In the genomic region with DNA sequence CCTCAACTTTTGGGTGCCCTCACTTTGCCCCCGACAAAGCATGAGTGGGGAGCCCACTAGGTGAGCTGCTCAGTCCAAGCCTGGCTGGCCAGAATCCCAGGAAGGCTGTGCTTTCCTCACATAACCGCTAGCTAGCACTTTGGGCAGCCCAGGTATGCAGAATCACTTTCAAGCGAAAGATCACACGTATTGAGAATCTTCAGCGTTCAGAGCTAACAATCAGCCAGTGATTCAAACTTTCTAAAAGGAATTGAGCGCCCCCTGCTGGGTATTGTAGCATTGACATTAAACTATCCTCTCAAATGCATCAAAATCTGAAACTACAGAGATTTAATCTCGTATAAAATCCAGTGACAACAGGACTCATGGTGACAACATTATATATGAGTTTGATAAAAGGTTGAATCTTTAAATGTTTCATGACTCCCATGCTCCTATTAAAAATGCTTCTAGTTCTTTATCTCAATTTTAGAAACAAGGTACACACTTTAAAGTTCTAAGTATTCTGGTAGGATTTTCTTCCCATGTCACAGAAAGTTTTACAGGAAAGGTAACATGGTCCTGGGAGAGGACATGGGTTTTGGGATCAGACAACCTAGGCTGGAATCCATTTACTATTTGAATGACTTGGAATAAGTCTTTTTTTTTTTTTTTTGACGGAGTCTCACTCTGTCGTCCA, we compare ENCODE assay signal across 8 cellular contexts. TPM values are rescaled to one million over a fixed set of nuclear protein-coding genes. Genes with fewer than 3 reads are reported as not detected.
DNase-seq lines count a peak whose midpoint lies in the region; ATAC-seq and TF ChIP-seq lines count a peak whose summit lies in the region.

No MANE protein-coding gene starts in this region.

- no peaks in the 10 kb centered on the region for H3K27me3 ChIP-seq in Peyer's patch
- H3K27me3 ChIP-seq in thyroid gland, result no peaks in the 10 kb centered on the region

- peaks cover 1% of the 10 kb centered on the region for H3K27me3 Mint-ChIP-seq in activated T-helper 1 cell treated with anti-CD3 and anti-CD28 coated beads, Interleukin-12 subunit alpha, Interleukin-12 subunit beta, Interleukin-2, Interleukin-4 antibody, amounts not matched to agents 30 ng/mL and 10 ng/mL and 1 ng/mL, durations not matched to agents 14 hours and 24 hours and 36 hours (ENCODE audit: insufficient read depth)

- H3K36me3 ChIP-seq in Peyer's patch (peaks cover 0 to 29% (median 0%) of the 10 kb centered on the region in 3 donors), thyroid gland (peaks cover 0 to 3% of the 10 kb centered on the region in 2 donors)

- no peaks in the 10 kb centered on the region for H3K4me1 Mint-ChIP-seq in activated T-helper 1 cell treated with anti-CD3 and anti-CD28 coated beads, Interleukin-12 subunit alpha, Interleukin-12 subunit beta, Interleukin-2, Interleukin-4 antibody, amounts not matched to agents 30 ng/mL and 10 ng/mL and 1 ng/mL, durations not matched to agents 14 hours and 24 hours and 36 hours (ENCODE audit: low read depth)

- TF ChIP-seq POLR2A in Peyer's patch (IDR thresholded peaks at IDR 0.05), result no peak
- TF ChIP-seq POLR2A in thyroid gland (IDR thresholded peaks at IDR 0.05), result no peak

- H3K36me3 Mint-ChIP-seq in activated T-helper 1 cell treated with anti-CD3 and anti-CD28 coated beads, Interleukin-12 subunit alpha, Interleukin-12 subunit beta, Interleukin-2, Interleukin-4 antibody, amounts not matched to agents 30 ng/mL and 10 ng/mL and 1 ng/mL, durations not matched to agents 14 hours and 24 hours and 36 hours (ENCODE audit: low read depth), result peaks cover 12% of the 10 kb centered on the region

- H3K4me1 ChIP-seq in Peyer's patch, result no peaks in the 10 kb centered on the region
- peaks cover 3 to 27% of the 10 kb centered on the region in 2 donors for H3K4me1 ChIP-seq in thyroid gland

- DNase-seq in GM12864 (ENCODE audit: low read depth) (no peak), Peyer's patch (peak in 2 of 3 donors; percentile 73 to 92), fibroblast of the conjunctiva (ENCODE audit: low read depth) (peak; percentile 47), occipital lobe (lab: John Stamatoyannopoulos, UW) (peak; percentile 27), thyroid gland (peak; percentile 81 to 88)
- DNase-seq in Jurkat, Clone E6-1 (ENCODE audit: low read depth, low spot score), result peak; percentile 69
- peak; percentile 63 for DNase-seq in activated T-helper 1 cell treated with anti-CD3 and anti-CD28 coated beads, Interleukin-12 subunit alpha, Interleukin-12 subunit beta, Interleukin-2, Interleukin-4 antibody, amounts not matched to agents 30 ng/mL and 10 ng/mL and 1 ng/mL, durations not matched to agents 14 hours and 24 hours and 36 hours (ENCODE audit: low spot score)

- H3K4me3 Mint-ChIP-seq in activated T-helper 1 cell treated with anti-CD3 and anti-CD28 coated beads, Interleukin-12 subunit alpha, Interleukin-12 subunit beta, Interleukin-2, Interleukin-4 antibody, amounts not matched to agents 30 ng/mL and 10 ng/mL and 1 ng/mL, durations not matched to agents 14 hours and 24 hours and 36 hours, result no peak overlapping the region

- TF ChIP-seq CTCF in GM12864 (IDR thresholded peaks at IDR 0.05; ENCODE audit: low read depth, low read length, missing control alignments), result peak; percentile 71
- peak; percentile 50 to 92 (median 86) for TF ChIP-seq CTCF in Peyer's patch (IDR thresholded peaks at IDR 0.05)
- TF ChIP-seq CTCF in thyroid gland (IDR thresholded peaks at IDR 0.05), result peak; percentile 40 to 93 (median 80)

- H3K9me3 ChIP-seq in Peyer's patch, result no peaks in the 10 kb centered on the region
- H3K9me3 ChIP-seq in thyroid gland, result no peaks in the 10 kb centered on the region

- H3K27ac ChIP-seq in Peyer's patch, result no peak overlapping the region
- H3K27ac ChIP-seq in thyroid gland, result peak overlapping the region in 1 of 3 donors; percentile 52

- intact Hi-C loops in activated T-helper 1 cell treated with anti-CD3 and anti-CD28 coated beads, Interleukin-12 subunit alpha, Interleukin-12 subunit beta, Interleukin-2, Interleukin-4 antibody, amounts not matched to agents 30 ng/mL and 10 ng/mL and 1 ng/mL, durations not matched to agents 14 hours and 24 hours and 36 hours (cut with micrococcal nuclease), result loop anchor here (1.0 to 10.0 kb wide), 6 partner anchors 17 to 539 kb away; no protein-coding TSS in a partner anchor
- intact Hi-C loops in thyroid gland (cut with DNase I), result loop anchor here (2.0 to 10.0 kb wide), 3 partner anchors 87 to 259 kb away; no protein-coding TSS in a partner anchor

- WGBS in thyroid gland, 2 donors, result 24 to 29% methylated on average over 9 of the region's 9 CpGs

- no peak overlapping the region for H3K27ac Mint-ChIP-seq in activated T-helper 1 cell treated with anti-CD3 and anti-CD28 coated beads, Interleukin-12 subunit alpha, Interleukin-12 subunit beta, Interleukin-2, Interleukin-4 antibody, amounts not matched to agents 30 ng/mL and 10 ng/mL and 1 ng/mL, durations not matched to agents 14 hours and 24 hours and 36 hours

- H3K9me3 Mint-ChIP-seq in activated T-helper 1 cell treated with anti-CD3 and anti-CD28 coated beads, Interleukin-12 subunit alpha, Interleukin-12 subunit beta, Interleukin-2, Interleukin-4 antibody, amounts not matched to agents 30 ng/mL and 10 ng/mL and 1 ng/mL, durations not matched to agents 14 hours and 24 hours and 36 hours, result no peaks in the 10 kb centered on the region

- no peak overlapping the region for H3K4me3 ChIP-seq in GM12864 (ENCODE audit: low read depth, low read length)
- H3K4me3 ChIP-seq in Jurkat, Clone E6-1 (ENCODE audit: low read length), result no peak overlapping the region
- no peak overlapping the region for H3K4me3 ChIP-seq in Peyer's patch
- no peak overlapping the region for H3K4me3 ChIP-seq in thyroid gland (replicated peaks in 1 of 3)

- no peak for ATAC-seq in HG02623 (IDR thresholded peaks at IDR 0.05; ENCODE audit: unreplicated experiment)

RNA-seq across cellular contexts. Expression of a gene that starts 11.8 kb away (rescaled TPM):
- polyA plus RNA-seq in Jurkat, Clone E6-1 (2012; ENCODE audit: insufficient read depth, insufficient read length), result 70.2 TPM
- 10 to 100 TPM; 24.5 to 50.3 (median 39.9) TPM for total RNA-seq in Peyer's patch
- total RNA-seq in activated T-helper 1 cell treated with anti-CD3 and anti-CD28 coated beads, Interleukin-12 subunit alpha, Interleukin-12 subunit beta, Interleukin-2, Interleukin-4 antibody, amounts not matched to agents 30 ng/mL and 10 ng/mL and 1 ng/mL, durations not matched to agents 14 hours and 24 hours and 36 hours, result 25.2 and 26.8 TPM in 2 replicates
- total RNA-seq in occipital lobe, result 43.4 TPM
- total RNA-seq in thyroid gland, result 100 to 1,000 TPM in 2 of 4 donors, 10 to 100 TPM in 2; 60.1 to 112 (median 93.5) TPM

RNA-seq across cellular contexts. Expression of a gene that starts 11.8 kb away (rescaled TPM):
- 59.2 TPM for polyA plus RNA-seq in Jurkat, Clone E6-1 (2012; ENCODE audit: insufficient read depth, insufficient read length)
- total RNA-seq in Peyer's patch (10 to 100 TPM; 13.3 to 67.7 (median 19.6) TPM), occipital lobe (20.9 TPM), thyroid gland (10 to 100 TPM; 21.3 to 26.5 (median 24.3) TPM)
- total RNA-seq in activated T-helper 1 cell treated with anti-CD3 and anti-CD28 coated beads, Interleukin-12 subunit alpha, Interleukin-12 subunit beta, Interleukin-2, Interleukin-4 antibody, amounts not matched to agents 30 ng/mL and 10 ng/mL and 1 ng/mL, durations not matched to agents 14 hours and 24 hours and 36 hours, result 20.0 and 22.2 TPM in 2 replicates
